ENCODE assay signal across 2 cellular contexts in the genomic region with DNA sequence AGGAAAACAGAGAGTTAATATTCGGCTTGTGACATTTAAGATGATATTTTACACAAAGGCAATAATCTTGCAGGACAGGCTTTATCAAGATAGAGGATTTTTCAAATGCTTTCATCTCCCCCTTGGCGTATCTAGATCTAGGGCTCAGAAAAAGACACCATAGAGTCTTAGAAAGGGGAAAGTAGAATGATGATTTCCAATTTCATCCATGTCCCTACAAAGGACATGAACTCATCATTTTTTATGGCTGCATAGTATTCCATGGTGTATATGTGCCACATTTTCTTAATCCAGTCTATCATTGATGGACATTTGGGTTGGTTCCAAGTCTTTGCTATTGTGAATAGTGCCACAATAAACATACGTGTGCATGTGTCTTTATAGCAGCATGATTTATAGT. TPM values are rescaled to one million over a fixed set of nuclear protein-coding genes. Genes with fewer than 3 reads are reported as not detected.
DNase-seq lines count a peak whose midpoint lies in the region; ATAC-seq, FAIRE-seq and TF ChIP-seq lines count a peak whose summit lies in the region.
"Not testable (repeated sequence)": the region's sequence is repeated elsewhere in the genome, so short reads cannot be mapped to it uniquely, and the experiment has no call there.

No MANE protein-coding gene starts in this region.

- in situ Hi-C loops in K562 (cut with MboI) = not testable (repeated sequence)

- CTCF ChIA-PET in HEK293 (lab: Yijun Ruan, JAX); K562 (lab: Yijun Ruan, JAX; ENCODE audit: low intra/inter-chr PET ratio): not testable (repeated sequence)

- FAIRE-seq in K562 (lab: Jason Lieb, UNC) = not testable (repeated sequence)

- H3K9me3 ChIP-seq in HEK293 (ENCODE audit: control insufficient read depth, insufficient read depth, low read depth, low read length); K562 (replicated peaks; ENCODE audit: control insufficient read depth, insufficient read depth, low read depth, low read length): not testable (repeated sequence)

- not testable (repeated sequence) for DNase-seq in K562 (ENCODE audit: extremely low read depth in 1 of 4, low spot score in 3 of 4)

- not testable (repeated sequence) for H3K4me1 ChIP-seq in HEK293 (ENCODE audit: control insufficient read depth, insufficient read depth, low read length); K562 (replicated peaks in 1 of 2; ENCODE audit: control insufficient read depth in 2 of 2, insufficient read depth in 2 of 2, low read length in 2 of 2)

- not testable (repeated sequence) for H3K27me3 ChIP-seq in K562 (ENCODE audit: control insufficient read depth in 2 of 2, insufficient read depth in 2 of 2, low read length in 2 of 2)

- H2AFZ ChIP-seq in K562 (ENCODE audit: low read depth, low read length) = not testable (repeated sequence)

- not testable (repeated sequence) for TF ChIP-seq CTCF in HEK293 (tag by site-specific recombination; IDR thresholded peaks at IDR 0.05); K562 (IDR thresholded peaks at IDR 0.05 in 2 of 3, conservative IDR thresholded peaks at IDR 0.05 in 1 of 3; ENCODE audit: insufficient read depth in 2 of 3, low read depth in 1 of 3, low read length in 3 of 3)

- ATAC-seq in K562 = not testable (repeated sequence)

- not testable (repeated sequence) for H3K9ac ChIP-seq in K562 (ENCODE audit: insufficient read depth in 1 of 2, low read depth in 2 of 2, low read length in 2 of 2)

- TF ChIP-seq EP300 in K562 (IDR thresholded peaks at IDR 0.05; ENCODE audit: low read length) = not testable (repeated sequence)

- WGBS in K562 (ENCODE audit: insufficient coverage, low coverage, missing lambda C conversion rate) = 16% methylated on average over 2 of the region's 3 CpGs

- POLR2A ChIA-PET in HEK293 (lab: Yijun Ruan, JAX); K562 (lab: Yijun Ruan, JAX): not testable (repeated sequence)

- H3K36me3 ChIP-seq in HEK293 (ENCODE audit: control insufficient read depth in 2 of 2, insufficient read depth in 1 of 2, low read length in 2 of 2); K562 (ENCODE audit: control insufficient read depth, insufficient read depth, low read length): not testable (repeated sequence)

- H3K27ac ChIP-seq in HEK293 (ENCODE audit: extremely low read depth, low read depth, low read length); K562 (ENCODE audit: extremely low read depth, low read depth, low read length): not testable (repeated sequence)

- TF ChIP-seq RAD21 in K562 (CRISPR knock-in tag; conservative IDR thresholded peaks at IDR 0.05 in 1 of 2, IDR thresholded peaks at IDR 0.05 in 1 of 2) = not testable (repeated sequence)

- not testable (repeated sequence) for H4K20me1 ChIP-seq in K562 (replicated peaks; ENCODE audit: control insufficient read depth, insufficient read depth, low read length)

- not testable (repeated sequence) for H3K9me1 ChIP-seq in K562 (ENCODE audit: control insufficient read depth, insufficient read depth, low read length)

- not testable (repeated sequence) for H3K4me2 ChIP-seq in K562 (ENCODE audit: insufficient read depth, low read length)

- intact Hi-C loops in K562 (cut with micrococcal nuclease) = not testable (repeated sequence)

- BruUV-seq in K562 (replicated peaks; lab: Mats Ljungman, UMichigan) = not testable (repeated sequence)

- not testable (repeated sequence) for H3K4me3 ChIP-seq in HEK293 (ENCODE audit: low read depth, low read length); K562

- TF ChIP-seq POLR2A in K562 (conservative IDR thresholded peaks at IDR 0.05) = not testable (repeated sequence)

- not testable (repeated sequence) for H3K79me2 ChIP-seq in K562 (ENCODE audit: control insufficient read depth, insufficient read depth, low read length)

TF ChIP-seq in HEK293, 187 proteins besides CTCF, POLR2A, EP300 and RAD21:
- peak; percentile 98 for TF ChIP-seq ZNF146 (tag by site-specific recombination; IDR thresholded peaks at IDR 0.05)
- TF ChIP-seq, protein P1, sequence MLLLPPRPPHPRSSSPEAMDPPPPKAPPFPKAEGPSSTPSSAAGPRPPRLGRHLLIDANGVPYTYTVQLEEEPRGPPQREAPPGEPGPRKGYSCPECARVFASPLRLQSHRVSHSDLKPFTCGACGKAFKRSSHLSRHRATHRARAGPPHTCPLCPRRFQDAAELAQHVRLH (tag by site-specific recombination; IDR thresholded peaks at IDR 0.05) = peak; percentile 72

TF ChIP-seq in K562, 482 proteins besides CTCF, POLR2A, EP300 and RAD21:
- TF ChIP-seq RBM25 (IDR thresholded peaks at IDR 0.05; ENCODE audit: low read depth, low read length, severe bottlenecking) (peak; percentile 30), BCOR (IDR thresholded peaks at IDR 0.05) (peak; percentile 60)

RNA-seq across cellular contexts. Expression of a gene that starts 48.9 kb away (rescaled TPM):
- total RNA-seq in K562 (2011; cell fraction: chromatin; rRNA removed; ENCODE audit: low replicate concordance) = 9.0 and 24.6 TPM in 2 replicates
- 8.0 and 10.8 TPM in 2 replicates for total RNA-seq in K562 (2011; cell fraction: nucleolus; rRNA removed)
- 13.1 and 13.6 TPM in 2 replicates for total RNA-seq in K562 (2011; cell fraction: nucleoplasm; rRNA removed)
- 18.4 TPM in 2 replicates for total RNA-seq in K562 (2014; rRNA removed)
- total RNA-seq in K562 (2014; rRNA removed; fragmentation: Illumina TruSeq; extraction: Trizol) = 30.7 and 31.8 TPM in 2 replicates
- total RNA-seq in K562 (2015; rRNA removed; fragmentation: Illumina TruSeq; extraction: Trizol) = 31.4 and 32.9 TPM in 2 replicates
- total RNA-seq in K562 (2021) = 24.6 and 25.0 TPM in 2 replicates
- polyA plus RNA-seq in K562 (2011; rRNA removed) = 38.2 and 54.3 TPM in 2 replicates
- 13.5 and 21.9 TPM in 2 replicates for polyA plus RNA-seq in K562 (2011; cell fraction: cytosol; rRNA removed)
- 6.9 and 13.0 TPM in 2 replicates for polyA plus RNA-seq in K562 (2011; cell fraction: nucleus; rRNA removed)
- polyA plus RNA-seq in K562 (2012) = 18.9 and 39.6 TPM in 2 replicates
- 27.1 and 29.3 TPM in 2 replicates for polyA plus RNA-seq in K562 (2014; fragmentation: Illumina TruSeq; extraction: Trizol)
- polyA plus RNA-seq in K562 (2014; fragmentation: Nextera tagmentation; extraction: Ambion mirVana) = 1 to 10 TPM; 5.2 to 5.6 TPM
- 14.1 and 17.2 TPM in 2 replicates for polyA plus RNA-seq in K562 (2014; rRNA removed)
- 106 and 110 TPM in 2 replicates for polyA minus RNA-seq in K562 (2011; rRNA and poly(A)+ RNA removed)
- polyA minus RNA-seq in K562 (2011; cell fraction: cytosol; rRNA and poly(A)+ RNA removed) = 25.7 and 40.9 TPM in 2 replicates
- 13.1 and 21.5 TPM in 2 replicates for polyA minus RNA-seq in K562 (2011; cell fraction: nucleus; rRNA and poly(A)+ RNA removed)

RNA-seq across cellular contexts. Expression of a gene that starts 57.4 kb away (rescaled TPM):
- 41.7 and 75.4 TPM in 2 replicates for total RNA-seq in K562 (2011; cell fraction: chromatin; rRNA removed; ENCODE audit: low replicate concordance)
- 21.2 and 22.3 TPM in 2 replicates for total RNA-seq in K562 (2011; cell fraction: nucleolus; rRNA removed)
- 32.4 and 40.6 TPM in 2 replicates for total RNA-seq in K562 (2011; cell fraction: nucleoplasm; rRNA removed)
- 31.3 and 33.8 TPM in 2 replicates for total RNA-seq in K562 (2014; rRNA removed)
- total RNA-seq in K562 (2014; rRNA removed; fragmentation: Illumina TruSeq; extraction: Trizol) = 102 and 117 TPM in 2 replicates
- 67.8 and 73.0 TPM in 2 replicates for total RNA-seq in K562 (2015; rRNA removed; fragmentation: Illumina TruSeq; extraction: Trizol)
- total RNA-seq in K562 (2021) = 51.7 and 54.3 TPM in 2 replicates
- 46.1 and 61.2 TPM in 2 replicates for polyA plus RNA-seq in K562 (2011; rRNA removed)
- polyA plus RNA-seq in K562 (2011; cell fraction: cytosol; rRNA removed) = 11.2 and 18.7 TPM in 2 replicates
- polyA plus RNA-seq in K562 (2011; cell fraction: nucleus; rRNA removed) = 10.7 and 14.4 TPM in 2 replicates
- 45.5 and 52.4 TPM in 2 replicates for polyA plus RNA-seq in K562 (2012)
- polyA plus RNA-seq in K562 (2014; fragmentation: Illumina TruSeq; extraction: Trizol) = 54.4 and 57.9 TPM in 2 replicates
- polyA plus RNA-seq in K562 (2014; fragmentation: Nextera tagmentation; extraction: Ambion mirVana) = 10 to 100 TPM; 77.3 to 82.4 TPM
- polyA plus RNA-seq in K562 (2014; rRNA removed) = 40.9 and 48.5 TPM in 2 replicates
- 157 and 166 TPM in 2 replicates for polyA minus RNA-seq in K562 (2011; rRNA and poly(A)+ RNA removed)
- polyA minus RNA-seq in K562 (2011; cell fraction: cytosol; rRNA and poly(A)+ RNA removed) = 25.9 and 29.5 TPM in 2 replicates
- 23.6 and 55.8 TPM in 2 replicates for polyA minus RNA-seq in K562 (2011; cell fraction: nucleus; rRNA and poly(A)+ RNA removed)
